1 cellular context compared by ENCODE assay signal in the genomic region with DNA sequence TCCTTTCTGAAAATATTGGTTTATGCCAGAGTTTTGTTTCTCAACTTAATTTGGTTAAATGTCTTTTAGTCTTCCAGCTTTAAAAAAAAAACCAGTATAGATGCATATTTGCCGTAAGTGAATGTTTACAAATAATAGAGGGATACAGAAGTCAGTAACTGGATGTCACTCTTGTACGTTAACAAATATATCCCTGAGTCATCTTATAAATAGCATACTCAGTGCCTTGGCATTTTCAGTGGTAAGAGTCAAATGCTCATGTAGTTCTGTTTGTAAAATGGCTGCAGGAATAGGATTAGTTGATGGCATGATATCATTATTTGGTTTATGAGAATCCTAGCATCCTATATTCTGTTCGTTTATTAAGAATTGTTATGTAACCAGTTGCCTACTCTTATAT.
TF ChIP-seq lines count a peak whose summit lies in the region.

No MANE protein-coding gene starts in this region.

TF ChIP-seq in SK-N-SH, 30 proteins besides CTCF, POLR2A, EP300 and RAD21 (continued from another document):
- TF ChIP-seq, protein P1, sequence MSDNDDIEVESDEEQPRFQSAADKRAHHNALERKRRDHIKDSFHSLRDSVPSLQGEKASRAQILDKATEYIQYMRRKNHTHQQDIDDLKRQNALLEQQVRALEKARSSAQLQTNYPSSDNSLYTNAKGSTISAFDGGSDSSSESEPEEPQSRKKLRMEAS (IDR thresholded peaks at IDR 0.05; ENCODE audit: low read depth) = no peak
- TF ChIP-seq SMC3 (IDR thresholded peaks at IDR 0.05; ENCODE audit: low read depth, low read length) (no peak), GATA2 (CRISPR knock-in tag; IDR thresholded peaks at IDR 0.05) (no peak), TEAD4 (IDR thresholded peaks at IDR 0.05; ENCODE audit: borderline replicate concordance, insufficient read depth) (no peak), FOXM1 (IDR thresholded peaks at IDR 0.05; ENCODE audit: low read depth) (no peak), SIN3A (IDR thresholded peaks at IDR 0.05; ENCODE audit: borderline replicate concordance, low read depth, low read length) (no peak), ELF1 (IDR thresholded peaks at IDR 0.05) (no peak), POLR2AphosphoS5 (IDR thresholded peaks at IDR 0.05; ENCODE audit: low read depth, low read length) (no peak), GABPA (IDR thresholded peaks at IDR 0.05; ENCODE audit: low read depth) (no peak), JUND (IDR thresholded peaks at IDR 0.05) (peak; percentile 46; the same call in 1 of the 2 replicates), CHD2 (IDR thresholded peaks at IDR 0.05; ENCODE audit: low read length, partially characterized antibody) (no peak), TCF12 (IDR thresholded peaks at IDR 0.05) (no peak)
- TF ChIP-seq, protein P2, sequence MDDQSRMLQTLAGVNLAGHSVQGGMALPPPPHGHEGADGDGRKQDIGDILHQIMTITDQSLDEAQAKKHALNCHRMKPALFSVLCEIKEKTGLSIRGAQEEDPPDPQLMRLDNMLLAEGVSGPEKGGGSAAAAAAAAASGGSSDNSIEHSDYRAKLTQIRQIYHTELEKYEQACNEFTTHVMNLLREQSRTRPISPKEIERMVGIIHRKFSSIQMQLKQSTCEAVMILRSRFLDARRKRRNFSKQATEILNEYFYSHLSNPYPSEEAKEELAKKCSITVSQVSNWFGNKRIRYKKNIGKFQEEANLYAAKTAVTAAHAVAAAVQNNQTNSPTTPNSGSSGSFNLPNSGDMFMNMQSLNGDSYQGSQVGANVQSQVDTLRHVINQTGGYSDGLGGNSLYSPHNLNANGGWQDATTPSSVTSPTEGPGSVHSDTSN (IDR thresholded peaks at IDR 0.05) = peak; percentile 16; the same call in 1 of the 2 replicates
- TF ChIP-seq, protein P3, sequence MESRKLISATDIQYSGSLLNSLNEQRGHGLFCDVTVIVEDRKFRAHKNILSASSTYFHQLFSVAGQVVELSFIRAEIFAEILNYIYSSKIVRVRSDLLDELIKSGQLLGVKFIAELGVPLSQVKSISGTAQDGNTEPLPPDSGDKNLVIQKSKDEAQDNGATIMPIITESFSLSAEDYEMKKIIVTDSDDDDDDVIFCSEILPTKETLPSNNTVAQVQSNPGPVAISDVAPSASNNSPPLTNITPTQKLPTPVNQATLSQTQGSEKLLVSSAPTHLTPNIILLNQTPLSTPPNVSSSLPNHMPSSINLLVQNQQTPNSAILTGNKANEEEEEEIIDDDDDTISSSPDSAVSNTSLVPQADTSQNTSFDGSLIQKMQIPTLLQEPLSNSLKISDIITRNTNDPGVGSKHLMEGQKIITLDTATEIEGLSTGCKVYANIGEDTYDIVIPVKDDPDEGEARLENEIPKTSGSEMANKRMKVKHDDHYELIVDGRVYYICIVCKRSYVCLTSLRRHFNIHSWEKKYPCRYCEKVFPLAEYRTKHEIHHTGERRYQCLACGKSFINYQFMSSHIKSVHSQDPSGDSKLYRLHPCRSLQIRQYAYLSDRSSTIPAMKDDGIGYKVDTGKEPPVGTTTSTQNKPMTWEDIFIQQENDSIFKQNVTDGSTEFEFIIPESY (IDR thresholded peaks at IDR 0.05; ENCODE audit: borderline replicate concordance, low read depth) = no peak
